ENCODE assay signal across 1 cellular context in the genomic region with DNA sequence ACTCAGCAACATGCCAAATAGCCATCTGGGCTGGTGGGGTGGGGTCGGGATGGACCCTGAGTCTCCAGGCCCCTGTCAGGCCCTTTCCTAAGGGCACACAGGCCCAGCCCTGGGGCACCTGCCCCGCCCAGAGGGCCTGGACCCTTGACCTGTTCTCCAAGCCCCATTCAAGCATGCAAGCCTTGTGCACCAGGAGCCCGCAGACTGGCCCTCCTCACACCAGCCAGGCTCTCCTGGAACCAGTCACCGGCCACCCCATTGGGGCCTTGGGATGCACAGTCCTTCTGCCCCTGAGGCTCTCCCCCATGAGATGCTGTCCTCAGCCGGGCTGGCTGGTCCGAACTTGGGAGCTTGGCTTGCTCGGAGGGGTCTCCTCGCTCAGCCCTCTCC.
TF ChIP-seq lines count a peak whose summit lies in the region.

No MANE protein-coding gene starts in this region.

TF ChIP-seq in H1, 55 proteins besides CTCF, POLR2A, EP300 and RAD21:
- TF ChIP-seq HDAC6 (IDR thresholded peaks at IDR 0.05; ENCODE audit: low read depth, low read length) (no peak), RBBP5 (IDR thresholded peaks at IDR 0.05; ENCODE audit: borderline replicate concordance, low read depth, low read length) (no peak), SIRT6 (IDR thresholded peaks at IDR 0.05; ENCODE audit: low read length) (no peak), ZNF274 (IDR thresholded peaks at IDR 0.05; ENCODE audit: borderline replicate concordance, extremely low read depth, low read length) (no peak), JUND (IDR thresholded peaks at IDR 0.05; ENCODE audit: low read length) (no peak), SIN3A (conservative IDR thresholded peaks at IDR 0.05 in 1 of 2, IDR thresholded peaks at IDR 0.05 in 1 of 2; ENCODE audit: low read depth in 1 of 2, low read length in 2 of 2) (no peak), TAF7 (optimal IDR thresholded peaks at IDR 0.05; ENCODE audit: borderline replicate concordance, low read depth, low read length) (no peak), MAFK (IDR thresholded peaks at IDR 0.05; ENCODE audit: low read depth, low read length) (no peak), TBP (IDR thresholded peaks at IDR 0.05; ENCODE audit: low read depth, low read length) (no peak), PHF8 (conservative IDR thresholded peaks at IDR 0.05; ENCODE audit: low read depth, low read length) (no peak), RXRA (IDR thresholded peaks at IDR 0.05; ENCODE audit: insufficient read depth, low read depth, low read length) (no peak), SRF (IDR thresholded peaks at IDR 0.05; ENCODE audit: low read depth, low read length) (no peak), CHD2 (IDR thresholded peaks at IDR 0.05; ENCODE audit: low read length) (no peak), RNF2 (IDR thresholded peaks at IDR 0.05; ENCODE audit: borderline replicate concordance, low read depth, low read length, missing control alignments, poor library complexity, severe bottlenecking) (no peak), SAP30 (IDR thresholded peaks at IDR 0.05; ENCODE audit: insufficient read depth, insufficient replicate concordance, low read length) (no peak), KDM1A (IDR thresholded peaks at IDR 0.05; ENCODE audit: borderline replicate concordance, low read length) (no peak), EGR1 (IDR thresholded peaks at IDR 0.05; ENCODE audit: borderline replicate concordance, low read depth, low read length) (no peak), POLR2AphosphoS5 (IDR thresholded peaks at IDR 0.05; ENCODE audit: low read depth, low read length) (no peak)
- TF ChIP-seq, protein P1, sequence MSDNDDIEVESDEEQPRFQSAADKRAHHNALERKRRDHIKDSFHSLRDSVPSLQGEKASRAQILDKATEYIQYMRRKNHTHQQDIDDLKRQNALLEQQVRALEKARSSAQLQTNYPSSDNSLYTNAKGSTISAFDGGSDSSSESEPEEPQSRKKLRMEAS (IDR thresholded peaks at IDR 0.05): no peak
TF ChIP-seq in H1: peak in this region for 0.
